In genomic region chr2:222057249-222058073, GRCh38 we compare ENCODE assay signal across 8 cellular contexts.
DNase-seq lines count a peak whose midpoint lies in the region; ATAC-seq and TF ChIP-seq lines count a peak whose summit lies in the region.

No MANE protein-coding gene starts in this region.

- POLR2A ChIA-PET in HEK293T (lab: Yijun Ruan, JAX) (interaction anchor here (1.5 kb wide), 1 partner anchor 241 kb away, joined by 4 read pairs; the partner anchor contains the start of gene PAX3), SK-N-SH (lab: Yijun Ruan, JAX) (no interaction called here)

- H3K27ac Mint-ChIP-seq in activated naive CD4-positive, alpha-beta T cell treated with anti-CD3 and anti-CD28 coated beads for 36 hours = no peak overlapping the region

- no peaks in the 10 kb centered on the region for H3K79me2 ChIP-seq in SK-N-SH (ENCODE audit: insufficient read depth)

- H3K27ac ChIP-seq in SK-N-SH (ENCODE audit: low read depth in 2 of 2, low read length in 1 of 2) = no peak overlapping the region

- no peak overlapping the region for H3K9ac ChIP-seq in SK-N-SH

- H2AFZ ChIP-seq in SK-N-SH (ENCODE audit: low read depth) = no peak overlapping the region

- H4K20me1 ChIP-seq in SK-N-SH (ENCODE audit: insufficient read depth) = no peaks in the 10 kb centered on the region

- peak; percentile 81 for ATAC-seq in left ventricle myocardium superior
- ATAC-seq in HG02973 (IDR thresholded peaks at IDR 0.05; ENCODE audit: unreplicated experiment) = no peak
- ATAC-seq in GM19324 (IDR thresholded peaks at IDR 0.05; ENCODE audit: low FRiP score, unreplicated experiment) = no peak

- no peaks in the 10 kb centered on the region for H3K4me1 Mint-ChIP-seq in activated naive CD4-positive, alpha-beta T cell treated with anti-CD3 and anti-CD28 coated beads for 36 hours (ENCODE audit: low read depth)

- H3K4me3 ChIP-seq in SK-N-SH (ENCODE audit: low read depth in 2 of 2, low read length in 1 of 2) = no peak overlapping the region

- peaks cover 15% of the 10 kb centered on the region for H3K27me3 ChIP-seq in SK-N-SH (ENCODE audit: insufficient read depth)

- H3K9me2 ChIP-seq in SK-N-SH = no peaks in the 10 kb centered on the region

- peak; percentile 75 for TF ChIP-seq RAD21 in SK-N-SH (IDR thresholded peaks at IDR 0.05; ENCODE audit: low read length)

- H3K9me3 ChIP-seq in SK-N-SH = no peaks in the 10 kb centered on the region

- H3F3A ChIP-seq in SK-N-SH (replicated peaks; ENCODE audit: insufficient read depth) = no peaks in the 10 kb centered on the region

- H3K27me3 Mint-ChIP-seq in activated naive CD4-positive, alpha-beta T cell treated with anti-CD3 and anti-CD28 coated beads for 36 hours (ENCODE audit: low read depth) = peaks cover 28% of the 10 kb centered on the region

- WGBS in SK-N-SH (ENCODE audit: low lambda C conversion rate) = 6% methylated on average over 6 of the region's 6 CpGs

- peak overlapping the region; percentile 36 for H3K4me2 ChIP-seq in SK-N-SH

- no peaks in the 10 kb centered on the region for H3K9me3 Mint-ChIP-seq in activated naive CD4-positive, alpha-beta T cell treated with anti-CD3 and anti-CD28 coated beads for 36 hours

- TF ChIP-seq CTCF in SK-N-SH (IDR thresholded peaks at IDR 0.05) = peak; percentile 85

- CTCF ChIA-PET in HEK293T (lab: Yijun Ruan, JAX) (interaction anchor here (0.6 to 1.8 kb wide), 4 partner anchors 19 to 504 kb away, joined by 3 to 11 read pairs (median 3); no protein-coding TSS in a partner anchor), SK-N-SH (lab: Yijun Ruan, JAX) (interaction anchor here (0.6 to 2.0 kb wide), 16 partner anchors 9 to 620 kb away, joined by 3 to 8 read pairs (median 4); no protein-coding TSS in a partner anchor)
- CTCF ChIA-PET in activated naive CD4-positive, alpha-beta T cell treated with anti-CD3 and anti-CD28 coated beads for 36 hours (lab: Charles Lee) = interaction anchor here (0.6 to 1.9 kb wide), 4 partner anchors 10 to 557 kb away, joined by 3 to 6 read pairs (median 4); no protein-coding TSS in a partner anchor

- no peaks in the 10 kb centered on the region for H3K36me3 ChIP-seq in SK-N-SH (replicated peaks in 1 of 2; ENCODE audit: control insufficient read depth in 1 of 2, insufficient read depth in 2 of 2, low read length in 1 of 2)

- DNase-seq in DMS114 treated with DMSO at 0.1 percent for 48 hours (lab: John Stamatoyannopoulos, UW; ENCODE audit: unreplicated experiment) (peak; percentile 39), HEK293T (ENCODE audit: extremely low spot score) (peak; percentile 41), SK-N-SH (peak; percentile 46), left ventricle myocardium superior (no peak), NK-92 (lab: John Stamatoyannopoulos, UW; ENCODE audit: unreplicated experiment) (no peak)
- DNase-seq in activated naive CD4-positive, alpha-beta T cell treated with anti-CD3 and anti-CD28 coated beads for 36 hours = no peak

- TF ChIP-seq EP300 in SK-N-SH (IDR thresholded peaks at IDR 0.05; ENCODE audit: borderline replicate concordance in 1 of 2, low read depth in 1 of 2, low read length in 1 of 2) = no peak

- intact Hi-C loops in left ventricle myocardium superior (cut with micrococcal nuclease) = loop anchor here (5.0 kb wide), 1 partner anchor 260 kb away; no protein-coding TSS in a partner anchor
- intact Hi-C loops in activated naive CD4-positive, alpha-beta T cell treated with anti-CD3 and anti-CD28 coated beads for 36 hours (cut with micrococcal nuclease) = loop anchor here (1.0 to 10.0 kb wide), 5 partner anchors 261 to 847 kb away; no protein-coding TSS in a partner anchor

- no peaks in the 10 kb centered on the region for H3K36me3 Mint-ChIP-seq in activated naive CD4-positive, alpha-beta T cell treated with anti-CD3 and anti-CD28 coated beads for 36 hours (ENCODE audit: low read depth)

- no peak overlapping the region for H3K4me3 Mint-ChIP-seq in activated naive CD4-positive, alpha-beta T cell treated with anti-CD3 and anti-CD28 coated beads for 36 hours

- H3K4me1 ChIP-seq in SK-N-SH (ENCODE audit: control insufficient read depth in 1 of 2, insufficient read depth in 2 of 2, low read depth in 1 of 2, low read length in 1 of 2) = peaks cover 0 to 4% of the 10 kb centered on the region in 2 experiments; a peak in 1 of 4 replicates

TF ChIP-seq in HEK293T, 16 proteins besides CTCF, POLR2A, EP300 and RAD21:
- TF ChIP-seq ARNT (IDR thresholded peaks at IDR 0.05) (no peak), FOXM1 (IDR thresholded peaks at IDR 0.05; ENCODE audit: borderline replicate concordance) (no peak), NFRKB (IDR thresholded peaks at IDR 0.05) (no peak), LEF1 (IDR thresholded peaks at IDR 0.05; ENCODE audit: borderline replicate concordance) (no peak), ZNF384 (IDR thresholded peaks at IDR 0.05) (no peak), SUZ12 (IDR thresholded peaks at IDR 0.05) (no peak), PKNOX1 (IDR thresholded peaks at IDR 0.05) (no peak), FOXK2 (IDR thresholded peaks at IDR 0.05) (no peak), CTBP1 (IDR thresholded peaks at IDR 0.05; ENCODE audit: borderline replicate concordance) (no peak)

TF ChIP-seq in SK-N-SH, 30 proteins besides CTCF, POLR2A, EP300 and RAD21:
- peak; percentile 30 for TF ChIP-seq SMC3 (IDR thresholded peaks at IDR 0.05; ENCODE audit: low read depth, low read length)
- no peak for TF ChIP-seq FOXJ3 (CRISPR knock-in tag; IDR thresholded peaks at IDR 0.05)
TF ChIP-seq in SK-N-SH: peak in this region for 1.

Comparison
In these comparisons a context has a peak if more than half of its experiments do, and no peak if none do; other contexts are left out.
1. DNase-seq: peak in DMS114 treated with DMSO at 0.1 percent for 48 hours (single experiment), HEK293T (single experiment) and SK-N-SH (single experiment); none in left ventricle myocardium superior (single experiment), NK-92 (single experiment) and activated naive CD4-positive, alpha-beta T cell treated with anti-CD3 and anti-CD28 coated beads for 36 hours (single experiment).